Comparison of ENCODE assay signal across 9 cellular contexts in genomic region chr9:35277649-35278359, GRCh38.
A peak's percentile ranks its signal among the peaks of the same experiment; 100 is the strongest.
DNase-seq lines count a peak whose midpoint lies in the region; ATAC-seq, FAIRE-seq and TF ChIP-seq lines count a peak whose summit lies in the region.
"Had no signal": no experiment of that assay in that cellular context is flagged by ENCODE, and none has a peak within 500 bp of the region (broad histone marks: within the 10 kb centered on the region; RNA-seq: fewer than 3 reads in every experiment).

No MANE protein-coding gene starts in this region.

- H3K4me3 ChIP-seq in epithelial cell of esophagus (ENCODE audit: low read length) (no peak overlapping the region), lower lobe of right lung (no peak overlapping the region), aorta (ENCODE audit: low read length in 2 of 2) (no peak overlapping the region), small intestine (ENCODE audit: low read depth in 1 of 2, low read length in 2 of 2) (no peak overlapping the region)

- peaks cover 0 to 12% (median 9%) of the 10 kb centered on the region in 4 donors for H3K4me1 Mint-ChIP-seq in naive thymus-derived CD8-positive, alpha-beta T cell

- intact Hi-C loops in Right ventricle myocardium inferior (cut with DNase I) (no loop called here), cardiac septum (cut with DNase I) (no loop called here), lower lobe of right lung (cut with DNase I) (no loop called here), aorta (cut with DNase I) (loop anchor here in 1 of 2 donors (10.0 kb wide), 1 partner anchor 197 kb away; no protein-coding TSS in a partner anchor)

- peaks cover 0 to 3% (median 0%) of the 10 kb centered on the region in 3 donors for H3K36me3 Mint-ChIP-seq in naive thymus-derived CD8-positive, alpha-beta T cell

- no peak overlapping the region for H3K27ac Mint-ChIP-seq in naive thymus-derived CD8-positive, alpha-beta T cell

- TF ChIP-seq CTCF in epithelial cell of esophagus (IDR thresholded peaks at IDR 0.05; ENCODE audit: insufficient read depth, low read depth, low read length, missing control alignments) (no peak), lower lobe of right lung (IDR thresholded peaks at IDR 0.05) (no peak)

- H3K27me3 Mint-ChIP-seq in naive thymus-derived CD8-positive, alpha-beta T cell = peaks cover 0 to 4% (median 1%) of the 10 kb centered on the region in 5 donors

- H3K27me3 ChIP-seq in lower lobe of right lung (ENCODE audit: low read depth) (no peaks in the 10 kb centered on the region), aorta (ENCODE audit: control insufficient read depth in 1 of 2, insufficient read depth in 2 of 2, low read length in 1 of 2) (no peaks in the 10 kb centered on the region), small intestine (ENCODE audit: control insufficient read depth in 2 of 2, insufficient read depth in 2 of 2, low read length in 2 of 2) (no peaks in the 10 kb centered on the region)

- POLR2A ChIA-PET in naive thymus-derived CD8-positive, alpha-beta T cell (lab: Charles Lee) = interaction anchor here (0.6 to 0.7 kb wide), 2 partner anchors 133 to 1903 kb away, joined by 3 to 4 read pairs; no protein-coding TSS in a partner anchor

- peak overlapping the region; percentile 57 for H3K27ac ChIP-seq in lower lobe of right lung
- no peak overlapping the region for H3K27ac ChIP-seq in aorta (ENCODE audit: low read depth in 1 of 2, low read length in 2 of 2)
- H3K27ac ChIP-seq in small intestine (ENCODE audit: low read depth in 1 of 2, low read length in 1 of 2) = no peak overlapping the region

- peak; percentile 90 for ATAC-seq in Right ventricle myocardium inferior
- peak; percentile 52 to 76 for ATAC-seq in lower lobe of right lung
- peak; percentile 85 for ATAC-seq in aorta (ENCODE audit: low FRiP score)
- no peak for ATAC-seq in naive thymus-derived CD8-positive, alpha-beta T cell
- no peak for ATAC-seq in HG02571 (IDR thresholded peaks at IDR 0.05; ENCODE audit: unreplicated experiment)

- WGBS in aorta, 2 donors = 42 to 44% methylated on average over 7 of the region's 7 CpGs
- WGBS in small intestine, 3 donors = 80 to 90% (median 88%) methylated on average over 7 of the region's 7 CpGs

- H3K4me3 Mint-ChIP-seq in naive thymus-derived CD8-positive, alpha-beta T cell = no peak overlapping the region

- H3K36me3 ChIP-seq in lower lobe of right lung = no peaks in the 10 kb centered on the region
- no peaks in the 10 kb centered on the region for H3K36me3 ChIP-seq in aorta (ENCODE audit: control insufficient read depth in 1 of 2, insufficient read depth in 2 of 2, low read length in 1 of 2)
- no peaks in the 10 kb centered on the region for H3K36me3 ChIP-seq in small intestine (ENCODE audit: control insufficient read depth in 2 of 2, insufficient read depth in 2 of 2, low read length in 2 of 2)

- FAIRE-seq in small intestine (lab: Jason Lieb, UNC) = no peak

- DNase-seq in Right ventricle myocardium inferior (ENCODE audit: missing footprints) (no peak), cardiac septum (ENCODE audit: low spot score) (no peak), epithelial cell of esophagus (ENCODE audit: low read depth) (peak; percentile 42), lower lobe of right lung (no peak), aorta (no peak), small intestine (no peak)
- DNase-seq in naive thymus-derived CD8-positive, alpha-beta T cell = no peak
- DNase-seq: stimulated activated CD4-positive, alpha-beta T cell treated with anti-CD3 and anti-CD28 coated beads, Interleukin-2, amount 100 ng/mL, for 48 hours had no signal

- H3K4me1 ChIP-seq in lower lobe of right lung (peaks cover 26% of the 10 kb centered on the region), aorta (ENCODE audit: control insufficient read depth in 1 of 2, insufficient read depth in 2 of 2, low read length in 2 of 2) (no peaks in the 10 kb centered on the region), small intestine (ENCODE audit: control insufficient read depth in 2 of 2, insufficient read depth in 1 of 2, low read depth in 1 of 2, low read length in 1 of 2) (no peaks in the 10 kb centered on the region)

- H3K9me3 ChIP-seq in lower lobe of right lung (no peaks in the 10 kb centered on the region), aorta (ENCODE audit: control insufficient read depth, low read length) (no peaks in the 10 kb centered on the region), small intestine (ENCODE audit: control insufficient read depth, low read depth) (no peaks in the 10 kb centered on the region)

- no peaks in the 10 kb centered on the region for H3K9me3 Mint-ChIP-seq in naive thymus-derived CD8-positive, alpha-beta T cell

Comparison
In these comparisons a context has a peak if more than half of its experiments do, and no peak if none do; other contexts are left out.
1. ATAC-seq: peak in Right ventricle myocardium inferior (single experiment), lower lobe of right lung (2 of 2) and aorta (single experiment); none in naive thymus-derived CD8-positive, alpha-beta T cell (0 of 2) and HG02571 (single experiment).